Comparison of ENCODE assay signal across 8 cellular contexts in the genomic region with DNA sequence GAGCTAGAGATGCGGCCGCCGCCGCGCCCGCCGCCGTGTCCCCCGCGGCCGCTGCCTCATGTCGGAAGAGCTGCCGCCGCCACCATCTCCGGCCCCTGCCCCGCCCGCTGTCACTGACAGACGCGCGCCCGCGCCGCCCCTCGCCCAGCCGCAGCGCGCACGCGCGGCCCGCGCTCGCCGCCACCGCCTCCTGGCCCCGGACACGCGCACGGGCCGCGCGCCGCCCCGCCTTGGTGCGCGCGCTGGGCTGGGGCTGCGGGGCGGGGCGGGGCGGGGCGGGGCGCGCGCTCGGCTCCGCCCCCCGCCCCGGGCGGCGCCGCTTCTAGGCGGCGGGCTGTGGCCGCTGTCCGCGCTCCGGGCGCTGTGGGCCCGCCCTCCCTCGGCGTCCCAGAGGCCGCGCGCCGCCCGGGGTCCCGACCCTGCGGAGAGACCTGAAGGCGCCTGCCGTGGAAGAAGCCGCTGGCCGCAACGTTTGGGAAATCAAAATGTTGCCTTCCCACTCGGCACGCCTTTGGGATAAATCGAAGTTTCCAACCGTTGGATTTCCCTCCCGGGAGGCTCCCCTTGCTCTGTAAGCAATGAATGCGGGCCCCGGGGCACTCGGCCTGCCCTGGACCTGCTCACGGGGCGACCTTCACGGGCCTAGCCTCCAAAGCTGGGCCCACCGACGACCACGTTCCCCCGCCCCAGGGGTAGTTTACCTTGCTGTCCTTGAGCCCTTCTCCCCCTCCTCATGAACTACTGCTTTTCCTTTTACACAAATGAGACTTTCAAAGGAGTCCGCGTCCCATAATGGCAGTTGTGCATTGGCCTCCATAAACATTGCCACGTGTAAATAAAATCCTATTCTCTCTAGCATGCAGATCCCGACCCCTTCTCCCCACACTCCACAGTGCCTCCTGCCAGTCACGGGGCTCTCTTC. TPM values are rescaled to one million over a fixed set of nuclear protein-coding genes. Genes with fewer than 3 reads are reported as not detected.
DNase-seq lines count a peak whose midpoint lies in the region; ATAC-seq lines count a peak whose summit lies in the region.

A gene (minus strand): TSS at position 115 of the 922 bp plus-strand sequence. CDS start 1,000 bp downstream, outside the sequence.

- H3K9me3 ChIP-seq in mucosa of rectum (ENCODE audit: control insufficient read depth in 2 of 2, low read length in 2 of 2), result no peaks in the 10 kb centered on the region

- DNase-seq in SIG-M5 treated with dmso at 0.1 percent for 504 hours (lab: John Stamatoyannopoulos, UW; ENCODE audit: unreplicated experiment) (peak; percentile 29), SIG-M5 (lab: John Stamatoyannopoulos, UW) (no peak), NOMO-1 treated with dmso at 0.1 percent for 144 hours (lab: John Stamatoyannopoulos, UW; ENCODE audit: unreplicated experiment) (peak; percentile 66)
- DNase-seq in activated T-cell treated with anti-CD3 and anti-CD28 coated beads, Interleukin-2, amount 50 U/mL, for 4 hours, result peak; percentile 68
- DNase-seq in stimulated activated CD8-positive, alpha-beta memory T cell treated with anti-CD3 and anti-CD28 coated beads, Interleukin-4, amount 100 ng/mL, for 1 hour (ENCODE audit: low read depth in 2 of 2, low spot score in 1 of 2), result peak; percentile 18 to 55

- peak within 1 kb of the TSS; percentile 71 to 74 for H3K4me3 ChIP-seq in mucosa of rectum (ENCODE audit: low read length in 2 of 2)

- peaks cover 38% of the 10 kb centered on the region for H3K4me1 Mint-ChIP-seq in activated T-cell treated with anti-CD3 and anti-CD28 coated beads, Interleukin-2, amount 50 U/mL, for 4 hours (ENCODE audit: low read depth)

- peaks cover 22 to 37% of the 10 kb centered on the region in 2 donors for H3K4me1 ChIP-seq in mucosa of rectum (ENCODE audit: control insufficient read depth in 2 of 2, insufficient read depth in 2 of 2, low read length in 2 of 2)

- peaks cover 2% of the 10 kb centered on the region for H3K36me3 Mint-ChIP-seq in activated T-cell treated with anti-CD3 and anti-CD28 coated beads, Interleukin-2, amount 50 U/mL, for 4 hours (ENCODE audit: insufficient read depth)

- no peaks in the 10 kb centered on the region for H3K9me3 Mint-ChIP-seq in activated T-cell treated with anti-CD3 and anti-CD28 coated beads, Interleukin-2, amount 50 U/mL, for 4 hours

- peak within 1 kb of the TSS; percentile 74 to 81 for H3K9ac ChIP-seq in mucosa of rectum (ENCODE audit: low read depth in 1 of 2, low read length in 2 of 2)

- H3K36me3 ChIP-seq in mucosa of rectum (ENCODE audit: control insufficient read depth in 2 of 2, insufficient read depth in 2 of 2, low read length in 2 of 2), result no peaks in the 10 kb centered on the region

- ATAC-seq in HG03135 (IDR thresholded peaks at IDR 0.05; ENCODE audit: unreplicated experiment) (peak; percentile 58), esophagus mucosa (peak; percentile 86)
- ATAC-seq in activated T-cell treated with anti-CD3 and anti-CD28 coated beads, Interleukin-2, amount 50 U/mL, for 4 hours, result peak; percentile 74 to 77

- peak within 1 kb of the TSS; percentile 83 for H3K4me3 Mint-ChIP-seq in activated T-cell treated with anti-CD3 and anti-CD28 coated beads, Interleukin-2, amount 50 U/mL, for 4 hours

- no peaks in the 10 kb centered on the region for H3K27me3 ChIP-seq in mucosa of rectum (ENCODE audit: control insufficient read depth in 2 of 2, insufficient read depth in 2 of 2, low read length in 2 of 2)

- peak within 1 kb of the TSS; percentile 16 to 58 for H3K27ac ChIP-seq in mucosa of rectum (ENCODE audit: low read depth in 2 of 2, low read length in 2 of 2)

- H3K27me3 Mint-ChIP-seq in activated T-cell treated with anti-CD3 and anti-CD28 coated beads, Interleukin-2, amount 50 U/mL, for 4 hours (ENCODE audit: low read depth), result peaks cover 2% of the 10 kb centered on the region

RNA-seq across cellular contexts. Expression of the gene that starts here (rescaled TPM):
- total RNA-seq in activated T-cell treated with anti-CD3 and anti-CD28 coated beads, Interleukin-2, amount 50 U/mL, for 4 hours, result 1 to 10 TPM; 4.2 to 5.7 (median 5.2) TPM
- total RNA-seq in esophagus mucosa, result 5.3 TPM
